ENCODE assay signal across 9 cellular contexts in genomic region chr1:99820546-99820945, GRCh38. TPM values are rescaled to one million over a fixed set of nuclear protein-coding genes. Genes with fewer than 3 reads are reported as not detected.
A peak's percentile ranks its signal among the peaks of the same experiment; 100 is the strongest.
DNase-seq lines count a peak whose midpoint lies in the region; ATAC-seq and TF ChIP-seq lines count a peak whose summit lies in the region.
"Had no signal": no experiment of that assay in that cellular context is flagged by ENCODE, and none has a peak within 500 bp of the region (broad histone marks: within the 10 kb centered on the region; RNA-seq: fewer than 3 reads in every experiment).

No MANE protein-coding gene starts in this region.

- in situ Hi-C loops in transverse colon (cut with MboI; ENCODE audit: low pct_ligation_motif_present in 1 of 4, low pct_unique_long_range_greater_than_20kb in 1 of 4, low sequenced_read_pairs in 3 of 4): loop anchor here (25.0 kb wide), 2 partner anchors 642 to 1042 kb away; no protein-coding TSS in a partner anchor

- H3K9me3 ChIP-seq in transverse colon: no peaks in the 10 kb centered on the region

- H3K4me1 ChIP-seq in transverse colon: no peaks in the 10 kb centered on the region

- no peaks in the 10 kb centered on the region for H3K36me3 ChIP-seq in transverse colon

- intact Hi-C loops in transverse colon (cut with DNase I; ENCODE audit: low total_unique reads): no loop called here

- ATAC-seq in HG02588 (IDR thresholded peaks at IDR 0.05; ENCODE audit: unreplicated experiment) (peak; percentile 88), SK-N-SH treated with all-trans-retinoic acid at 6 μM for 48 hours (no peak)
- ATAC-seq: left cardiac atrium had no signal

- no peak for TF ChIP-seq CTCF in transverse colon (IDR thresholded peaks at IDR 0.05)

- no peak for TF ChIP-seq POLR2A in transverse colon (IDR thresholded peaks at IDR 0.05)

- H3K27ac ChIP-seq in transverse colon: no peak overlapping the region

- H3K4me3 ChIP-seq in transverse colon: no peak overlapping the region

- no peaks in the 10 kb centered on the region for H3K27me3 ChIP-seq in transverse colon

- WGBS in transverse colon (ENCODE audit: low coverage in 1 of 2), 2 donors: 40 to 43% methylated on average over 1 to 4 of the region's 4 CpGs

- DNase-seq in activated CD8-positive, alpha-beta memory T cell treated with anti-CD3 and anti-CD28 coated beads, Interleukin-2, amount 50 U/mL, for 1 hour (ENCODE audit: extremely low read depth): peak; percentile 1
- DNase-seq in activated CD8-positive, alpha-beta memory T cell treated with anti-CD3 and anti-CD28 coated beads for 24 hours: no peak
- DNase-seq in MV-4-11 (lab: John Stamatoyannopoulos, UW) (peak; percentile 12), AG08395 (ENCODE audit: low spot score) (no peak), transverse colon (no peak)
- DNase-seq in stimulated activated CD4-positive, alpha-beta T cell treated with anti-CD3 and anti-CD28 coated beads, TNF-alpha, amount 100 ng/mL, for 48 hours (ENCODE audit: low read depth in 3 of 3): peak in 2 of 3 donors; percentile 2 to 20
- DNase-seq: left cardiac atrium had no signal

- TF ChIP-seq EP300 in transverse colon (IDR thresholded peaks at IDR 0.05; ENCODE audit: low read depth): no peak

TF ChIP-seq in SK-N-SH treated with all-trans-retinoic acid at 6 μM for 48 hours, 23 proteins besides CTCF, POLR2A, EP300 and RAD21:
- no peak for TF ChIP-seq ISL1 (CRISPR knock-in tag; IDR thresholded peaks at IDR 0.05)
- no peak for TF ChIP-seq CSRNP3 (CRISPR knock-in tag; IDR thresholded peaks at IDR 0.05)
- no peak for TF ChIP-seq TCF4 (CRISPR knock-in tag; IDR thresholded peaks at IDR 0.05; ENCODE audit: borderline replicate concordance)
- TF ChIP-seq, protein P1, sequence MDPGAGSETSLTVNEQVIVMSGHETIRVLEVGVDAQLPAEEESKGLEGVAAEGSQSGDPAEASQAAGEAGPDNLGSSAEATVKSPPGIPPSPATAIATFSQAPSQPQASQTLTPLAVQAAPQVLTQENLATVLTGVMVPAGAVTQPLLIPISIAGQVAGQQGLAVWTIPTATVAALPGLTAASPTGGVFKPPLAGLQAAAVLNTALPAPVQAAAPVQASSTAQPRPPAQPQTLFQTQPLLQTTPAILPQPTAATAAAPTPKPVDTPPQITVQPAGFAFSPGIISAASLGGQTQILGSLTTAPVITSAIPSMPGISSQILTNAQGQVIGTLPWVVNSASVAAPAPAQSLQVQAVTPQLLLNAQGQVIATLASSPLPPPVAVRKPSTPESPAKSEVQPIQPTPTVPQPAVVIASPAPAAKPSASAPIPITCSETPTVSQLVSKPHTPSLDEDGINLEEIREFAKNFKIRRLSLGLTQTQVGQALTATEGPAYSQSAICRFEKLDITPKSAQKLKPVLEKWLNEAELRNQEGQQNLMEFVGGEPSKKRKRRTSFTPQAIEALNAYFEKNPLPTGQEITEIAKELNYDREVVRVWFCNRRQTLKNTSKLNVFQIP (CRISPR knock-in tag; IDR thresholded peaks at IDR 0.05; ENCODE audit: borderline replicate concordance, low read depth): no peak
- no peak for TF ChIP-seq SNAI2 (CRISPR knock-in tag; IDR thresholded peaks at IDR 0.05)
- no peak for TF ChIP-seq OSR1 (CRISPR knock-in tag; IDR thresholded peaks at IDR 0.05)

RNA-seq across cellular contexts. Expression of gene AGL, which starts 29.6 kb away (rescaled TPM):
- total RNA-seq in transverse colon: 10 to 100 TPM in 2 of 4 donors, 1 to 10 TPM in 2; 8.0 to 25.9 (median 17.1) TPM

RNA-seq across cellular contexts. Expression of gene FRRS1, which starts 54.1 kb away (rescaled TPM):
- total RNA-seq in transverse colon: 10 to 100 TPM in 2 of 4 donors, 1 to 10 TPM in 2; 3.0 to 32.4 (median 18.9) TPM

Comparison
In these comparisons a context has a peak if more than half of its experiments do, and no peak if none do; other contexts are left out.
1. DNase-seq: peak in activated CD8-positive, alpha-beta memory T cell treated with anti-CD3 and anti-CD28 coated beads, Interleukin-2, amount 50 U/mL, for 1 hour (single experiment), MV-4-11 (single experiment) and stimulated activated CD4-positive, alpha-beta T cell treated with anti-CD3 and anti-CD28 coated beads, TNF-alpha, amount 100 ng/mL, for 48 hours (2 of 3); none in activated CD8-positive, alpha-beta memory T cell treated with anti-CD3 and anti-CD28 coated beads for 24 hours (single experiment), AG08395 (single experiment) and transverse colon (single experiment).